ENCODE assay signal across 8 cellular contexts in the genomic region with DNA sequence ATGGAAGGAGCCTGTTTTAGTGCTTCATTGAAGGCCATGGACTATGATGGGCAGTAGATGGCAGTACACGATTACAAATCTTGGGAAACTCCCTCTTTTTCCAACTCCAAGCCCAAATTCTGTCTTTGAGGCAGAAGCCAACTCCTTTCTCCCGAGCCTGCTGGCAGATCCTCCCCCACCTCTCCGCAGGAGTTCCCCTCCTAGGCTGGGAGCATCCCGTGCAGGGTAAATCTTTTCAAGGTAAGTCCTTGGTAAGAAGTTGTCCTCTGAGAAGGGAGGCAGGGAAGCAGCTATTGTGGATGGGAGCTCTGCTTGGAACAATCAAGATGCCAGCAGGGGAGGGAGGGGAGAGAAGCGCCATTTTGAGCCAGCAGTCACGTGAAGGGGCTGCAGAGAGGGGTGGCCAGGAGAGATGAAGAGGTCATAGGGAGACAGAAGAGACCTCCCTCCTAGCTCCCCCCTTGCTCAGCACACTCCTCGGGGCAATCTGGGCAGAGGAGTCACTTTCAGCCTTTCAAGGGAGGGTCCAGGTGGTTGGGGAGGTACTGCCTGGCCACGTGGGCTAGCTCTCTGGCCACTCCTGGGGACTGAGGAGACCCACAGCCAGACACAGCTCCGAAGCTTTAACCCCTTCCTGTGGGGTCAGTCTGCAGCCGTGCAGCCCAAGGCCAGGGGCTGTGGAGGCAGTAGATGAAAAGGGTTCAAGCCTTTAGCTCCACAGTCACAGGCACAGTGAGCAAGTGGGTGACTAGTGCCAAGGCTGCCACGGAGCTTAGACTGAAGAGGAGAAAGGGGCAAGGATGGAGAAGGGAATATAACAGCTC. TPM values are rescaled to one million over a fixed set of nuclear protein-coding genes. Genes with fewer than 3 reads are reported as not detected.
DNase-seq lines count a peak whose midpoint lies in the region; ATAC-seq, FAIRE-seq and TF ChIP-seq lines count a peak whose summit lies in the region.

No MANE protein-coding gene starts in this region.

- H4K20me1 ChIP-seq in astrocyte (ENCODE audit: insufficient read depth, low read length): no peaks in the 10 kb centered on the region

- peak overlapping the region; percentile 70 for H3K4me3 ChIP-seq in astrocyte (ENCODE audit: insufficient read depth, low read depth, low read length)
- peak overlapping the region; percentile 23 to 45 for H3K4me3 ChIP-seq in right atrium auricular region

- no peak for ATAC-seq in naive thymus-derived CD8-positive, alpha-beta T cell
- no peak for ATAC-seq in GM18873 (IDR thresholded peaks at IDR 0.05; ENCODE audit: low FRiP score, unreplicated experiment)

- H3K9ac ChIP-seq in astrocyte (ENCODE audit: low read length): peak overlapping the region; percentile 88

- H2AFZ ChIP-seq in astrocyte (ENCODE audit: low read depth, low read length): peak overlapping the region; percentile 93

- H3K36me3 ChIP-seq in astrocyte (ENCODE audit: insufficient read depth, low read length) (peaks cover 2% of the 10 kb centered on the region), right atrium auricular region (no peaks in the 10 kb centered on the region)

- H3K4me3 Mint-ChIP-seq in astrocyte (ENCODE audit: unreplicated experiment) (peak overlapping the region; percentile 86), progenitor cell of endocrine pancreas (ENCODE audit: low read depth) (peak overlapping the region; percentile 84)
- H3K4me3 Mint-ChIP-seq in naive thymus-derived CD8-positive, alpha-beta T cell: no peak overlapping the region

- H3K4me1 Mint-ChIP-seq in astrocyte (ENCODE audit: low read depth, unreplicated experiment): peaks cover 14% of the 10 kb centered on the region
- H3K4me1 Mint-ChIP-seq in progenitor cell of endocrine pancreas (ENCODE audit: low read depth): peaks cover 8% of the 10 kb centered on the region
- peaks cover 0 to 2% (median 0%) of the 10 kb centered on the region in 4 donors for H3K4me1 Mint-ChIP-seq in naive thymus-derived CD8-positive, alpha-beta T cell

- DNase-seq in CD1c-positive myeloid dendritic cell (ENCODE audit: extremely low spot score) (peak; percentile 28), HCEC 1CT (peak; percentile 71), NCI-H446 (lab: John Stamatoyannopoulos, UW) (peak; percentile 50 to 83), astrocyte (ENCODE audit: low read depth) (peak; percentile 75), right atrium auricular region (ENCODE audit: low spot score) (no peak), progenitor cell of endocrine pancreas (ENCODE audit: low spot score, unreplicated experiment) (peak; percentile 38)
- no peak for DNase-seq in naive thymus-derived CD8-positive, alpha-beta T cell

- H3K4me2 ChIP-seq in astrocyte (ENCODE audit: low read length): peak overlapping the region; percentile 91

- POLR2A ChIA-PET in naive thymus-derived CD8-positive, alpha-beta T cell (lab: Charles Lee): no interaction called here

- peak; percentile 91 for FAIRE-seq in astrocyte (lab: Jason Lieb, UNC)

- TF ChIP-seq CTCF in astrocyte (IDR thresholded peaks at IDR 0.05; ENCODE audit: insufficient read depth, low read depth, low read length): peak; percentile 89
- peak; percentile 37 to 75 for TF ChIP-seq CTCF in right atrium auricular region (IDR thresholded peaks at IDR 0.05)
- peak; percentile 71 for TF ChIP-seq CTCF in progenitor cell of endocrine pancreas (IDR thresholded peaks at IDR 0.05; ENCODE audit: unreplicated experiment)

- H3K27me3 Mint-ChIP-seq in astrocyte (ENCODE audit: low read depth, unreplicated experiment): no peaks in the 10 kb centered on the region
- H3K27me3 Mint-ChIP-seq in progenitor cell of endocrine pancreas: no peaks in the 10 kb centered on the region
- peaks cover 0 to 2% (median 0%) of the 10 kb centered on the region in 5 donors for H3K27me3 Mint-ChIP-seq in naive thymus-derived CD8-positive, alpha-beta T cell

- H3K27me3 ChIP-seq in astrocyte (ENCODE audit: insufficient read depth, low read length) (no peaks in the 10 kb centered on the region), right atrium auricular region (no peaks in the 10 kb centered on the region)

- peaks cover 6% of the 10 kb centered on the region for H3K79me2 ChIP-seq in astrocyte (ENCODE audit: insufficient read depth, low read length)

- peaks cover 14% of the 10 kb centered on the region for H3K4me1 ChIP-seq in astrocyte (ENCODE audit: insufficient read depth, low read length)
- no peaks in the 10 kb centered on the region for H3K4me1 ChIP-seq in right atrium auricular region

- peak overlapping the region; percentile 86 for H3K27ac ChIP-seq in astrocyte (ENCODE audit: low read depth, low read length)
- peak overlapping the region; percentile 68 to 77 for H3K27ac ChIP-seq in right atrium auricular region

- H3K36me3 Mint-ChIP-seq in astrocyte (ENCODE audit: low read depth, unreplicated experiment) (peaks cover 12% of the 10 kb centered on the region), progenitor cell of endocrine pancreas (ENCODE audit: insufficient read depth) (peaks cover 15% of the 10 kb centered on the region)
- peaks cover 0 to 7% (median 3%) of the 10 kb centered on the region in 3 donors for H3K36me3 Mint-ChIP-seq in naive thymus-derived CD8-positive, alpha-beta T cell

- peak overlapping the region; percentile 80 for H3K27ac Mint-ChIP-seq in astrocyte (ENCODE audit: unreplicated experiment)
- peak overlapping the region; percentile 96 for H3K27ac Mint-ChIP-seq in progenitor cell of endocrine pancreas
- peak overlapping the region in 1 of 10 donors; percentile 35 for H3K27ac Mint-ChIP-seq in naive thymus-derived CD8-positive, alpha-beta T cell

- no peaks in the 10 kb centered on the region for H3K9me3 ChIP-seq in astrocyte (ENCODE audit: insufficient read depth, low read depth, low read length)
- no peaks in the 10 kb centered on the region for H3K9me3 ChIP-seq in right atrium auricular region

- H3K9me3 Mint-ChIP-seq in astrocyte (ENCODE audit: unreplicated experiment): peaks cover 4% of the 10 kb centered on the region
- H3K9me3 Mint-ChIP-seq in progenitor cell of endocrine pancreas (ENCODE audit: low read depth): peaks cover 4% of the 10 kb centered on the region
- H3K9me3 Mint-ChIP-seq in naive thymus-derived CD8-positive, alpha-beta T cell: peaks cover 0 to 8% (median 3%) of the 10 kb centered on the region in 9 donors

RNA-seq across cellular contexts. Expression of a gene that starts 9.6 kb away (rescaled TPM):
- total RNA-seq in astrocyte (14.0 and 16.0 TPM in 2 replicates), right atrium auricular region (1 to 10 TPM; 6.1 to 8.0 TPM), progenitor cell of endocrine pancreas (25.8 and 26.8 TPM in 2 replicates)
- not detected for total RNA-seq in naive thymus-derived CD8-positive, alpha-beta T cell
- not detected for polyA plus RNA-seq in naive thymus-derived CD8-positive, alpha-beta T cell

RNA-seq across cellular contexts. Expression of a gene that starts 51.5 kb away (rescaled TPM):
- total RNA-seq in astrocyte (not detected in 2 replicates), right atrium auricular region (1 to 10 TPM; 1.0 to 2.9 TPM), progenitor cell of endocrine pancreas (not detected in 2 replicates)
- total RNA-seq in naive thymus-derived CD8-positive, alpha-beta T cell: not detected
- polyA plus RNA-seq in naive thymus-derived CD8-positive, alpha-beta T cell: under 1 TPM in 1 of 3 donors, not detected in 2; 0.07 TPM

Comparison
In these comparisons a context has a peak if more than half of its experiments do, and no peak if none do; other contexts are left out.
1. DNase-seq: peak in CD1c-positive myeloid dendritic cell (single experiment), HCEC 1CT (single experiment), NCI-H446 (2 of 2), astrocyte (single experiment) and progenitor cell of endocrine pancreas (single experiment); none in right atrium auricular region (single experiment) and naive thymus-derived CD8-positive, alpha-beta T cell (0 of 10).
2. H3K4me3 Mint-ChIP-seq: peak in astrocyte (single experiment) and progenitor cell of endocrine pancreas (single experiment); none in naive thymus-derived CD8-positive, alpha-beta T cell (0 of 10).
3. RNA of a gene that starts 9.6 kb away (total RNA-seq): 25.8 to 26.8 TPM in progenitor cell of endocrine pancreas, 14.0 to 16.0 TPM in astrocyte and 6.1 to 8.0 TPM in right atrium auricular region; not detected in naive thymus-derived CD8-positive, alpha-beta T cell; every median in the first group is over 4 times any median in the second.
4. Peak in every context shown above with its lines, with median percentiles within 50 percentile points of each other: CTCF ChIP-seq.